ENCODE assay signal across 22 cellular contexts in the genomic region with DNA sequence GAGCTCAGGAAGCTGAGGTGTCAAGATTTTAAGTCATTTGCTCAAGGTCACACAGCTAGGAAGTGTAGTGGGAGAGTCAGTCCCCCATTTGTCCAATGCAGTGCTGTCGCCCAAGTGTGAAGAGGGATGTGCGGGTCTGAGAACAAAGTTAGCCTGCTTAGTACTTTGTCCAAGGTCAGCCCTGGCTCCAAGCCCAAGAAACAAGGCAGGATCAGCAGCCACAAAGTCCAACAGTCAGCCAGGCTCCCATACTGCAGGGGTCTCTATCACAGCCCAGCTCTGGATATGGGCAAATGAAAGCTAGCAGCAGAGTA.
A peak's percentile ranks its signal among the peaks of the same experiment; 100 is the strongest.
DNase-seq lines count a peak whose midpoint lies in the region; ATAC-seq, FAIRE-seq and TF ChIP-seq lines count a peak whose summit lies in the region.
"Had no signal": no experiment of that assay in that cellular context is flagged by ENCODE, and none has a peak within 500 bp of the region (broad histone marks: within the 10 kb centered on the region; RNA-seq: fewer than 3 reads in every experiment).

No MANE protein-coding gene starts in this region.

- DNase-seq in Caco-2 (no peak), K562 (ENCODE audit: extremely low read depth in 1 of 4, low spot score in 3 of 4) (no peak), left colon (peak; percentile 60 to 73), prostate gland (ENCODE audit: low spot score) (peak; percentile 38), NCI-H774 (lab: John Stamatoyannopoulos, UW) (no peak), SKM-1 treated with dmso at 0.1 percent for 144 hours (lab: John Stamatoyannopoulos, UW; ENCODE audit: unreplicated experiment) (no peak)
- DNase-seq: activated CD4-positive, CD25-positive, alpha-beta regulatory T cell treated with anti-CD3 and anti-CD28 coated beads, Interleukin-2, amount 50 U/mL, for 72 hours; activated naive CD8-positive, alpha-beta T cell treated with anti-CD3 and anti-CD28 coated beads for 36 hours; GOT3; NCI-H1436; SK-N-SH; stimulated activated CD4-positive, alpha-beta T cell treated with anti-CD3 and anti-CD28 coated beads, Interleukin-1b, Interleukin-23, amount 100 ng/mL, for 48 hours; upper lobe of right lung had no signal

- WGBS in K562 (ENCODE audit: insufficient coverage, low coverage, missing lambda C conversion rate) = 81% methylated on average over 2 of the region's 2 CpGs
- 66% methylated on average over 2 of the region's 2 CpGs for WGBS in prostate gland

- peak overlapping the region; percentile 63 for H3K27ac ChIP-seq in K562 (ENCODE audit: extremely low read depth, low read depth, low read length)
- H3K27ac ChIP-seq in prostate gland = peak overlapping the region; percentile 86 to 87
- H3K27ac ChIP-seq: BLaER1 treated with 17β-estradiol and CSF1 and Interleukin-3, amounts not matched to agents 10 nM and 100 nM; esophagus muscularis mucosa; upper lobe of right lung had no signal

- H3K36me3 ChIP-seq in Caco-2 (ENCODE audit: control insufficient read depth, insufficient read depth, low read length) = peaks cover 4% of the 10 kb centered on the region; the same call in 1 of the 2 replicates
- H3K36me3 ChIP-seq in K562 (ENCODE audit: control insufficient read depth, insufficient read depth, low read length) = no peaks in the 10 kb centered on the region
- no peaks in the 10 kb centered on the region for H3K36me3 ChIP-seq in prostate gland
- H3K36me3 ChIP-seq: BLaER1 treated with 17β-estradiol and CSF1 and Interleukin-3, amounts not matched to agents 10 nM and 100 nM; breast epithelium; esophagus muscularis mucosa; upper lobe of right lung had no signal

- no peak for TF ChIP-seq RAD21 in K562 (CRISPR knock-in tag; conservative IDR thresholded peaks at IDR 0.05 in 1 of 2, IDR thresholded peaks at IDR 0.05 in 1 of 2)

- H3K4me3 ChIP-seq in Caco-2 (ENCODE audit: low read depth, low read length) (no peak overlapping the region), K562 (no peak overlapping the region), prostate gland (no peak overlapping the region)
- H3K4me3 ChIP-seq: BLaER1 treated with 17β-estradiol and CSF1 and Interleukin-3, amounts not matched to agents 10 nM and 100 nM; breast epithelium; esophagus muscularis mucosa; upper lobe of right lung had no signal

- TSS peak; percentile 66 for BruUV-seq in Caco-2 (replicated peaks; lab: Mats Ljungman, UMichigan)
- no TSS peak for BruUV-seq in K562 (replicated peaks; lab: Mats Ljungman, UMichigan)

- H2AFZ ChIP-seq in K562 (ENCODE audit: low read depth, low read length) = peak overlapping the region; percentile 94

- CTCF ChIA-PET in Caco-2 (lab: Charles Lee) = interaction anchor here (1.0 to 1.7 kb wide), 6 partner anchors 22 to 361 kb away, joined by 3 to 6 read pairs (median 4); no protein-coding TSS in a partner anchor
- CTCF ChIA-PET in K562 (lab: Yijun Ruan, JAX; ENCODE audit: low intra/inter-chr PET ratio) = no interaction called here

- no peaks in the 10 kb centered on the region for H4K20me1 ChIP-seq in K562 (replicated peaks; ENCODE audit: control insufficient read depth, insufficient read depth, low read length)
- H4K20me1 ChIP-seq: BLaER1 treated with 17β-estradiol and CSF1 and Interleukin-3, amounts not matched to agents 10 nM and 100 nM had no signal

- no peaks in the 10 kb centered on the region for H3K9me3 ChIP-seq in Caco-2
- H3K9me3 ChIP-seq in K562 (replicated peaks; ENCODE audit: control insufficient read depth, insufficient read depth, low read depth, low read length) = no peaks in the 10 kb centered on the region
- H3K9me3 ChIP-seq in prostate gland = no peaks in the 10 kb centered on the region
- H3K9me3 ChIP-seq: BLaER1 treated with 17β-estradiol and CSF1 and Interleukin-3, amounts not matched to agents 10 nM and 100 nM; breast epithelium; esophagus muscularis mucosa; SK-N-SH; upper lobe of right lung had no signal

- peak overlapping the region; percentile 11 to 54; a peak in 3 of 4 replicates for H3K9ac ChIP-seq in K562 (ENCODE audit: insufficient read depth in 1 of 2, low read depth in 2 of 2, low read length in 2 of 2)
- H3K9ac ChIP-seq: BLaER1 treated with 17β-estradiol and CSF1 and Interleukin-3, amounts not matched to agents 10 nM and 100 nM; SK-N-SH had no signal

- H3K9me1 ChIP-seq in K562 (ENCODE audit: control insufficient read depth, insufficient read depth, low read length) = no peaks in the 10 kb centered on the region

- no peaks in the 10 kb centered on the region for H3K79me2 ChIP-seq in K562 (ENCODE audit: control insufficient read depth, insufficient read depth, low read length)

- peaks cover 89% of the 10 kb centered on the region for H3K4me1 ChIP-seq in Caco-2
- peaks cover 8 to 39% of the 10 kb centered on the region in 2 experiments; a peak in 3 of 5 replicates for H3K4me1 ChIP-seq in K562 (replicated peaks in 1 of 2; ENCODE audit: control insufficient read depth in 2 of 2, insufficient read depth in 2 of 2, low read length in 2 of 2)
- H3K4me1 ChIP-seq in prostate gland (replicated peaks) = peaks cover 11% of the 10 kb centered on the region
- H3K4me1 ChIP-seq: BLaER1 treated with 17β-estradiol and CSF1 and Interleukin-3, amounts not matched to agents 10 nM and 100 nM; breast epithelium; esophagus muscularis mucosa; upper lobe of right lung had no signal

- H3K27me3 ChIP-seq in Caco-2 (replicated peaks; ENCODE audit: control insufficient read depth, insufficient read depth, low read length) (no peaks in the 10 kb centered on the region), K562 (ENCODE audit: control insufficient read depth in 2 of 2, insufficient read depth in 2 of 2, low read length in 2 of 2) (no peaks in the 10 kb centered on the region), prostate gland (replicated peaks; ENCODE audit: insufficient read depth) (no peaks in the 10 kb centered on the region)
- H3K27me3 ChIP-seq: BLaER1 treated with 17β-estradiol and CSF1 and Interleukin-3, amounts not matched to agents 10 nM and 100 nM; breast epithelium; esophagus muscularis mucosa; upper lobe of right lung had no signal

- peak overlapping the region; percentile 63 for H3K4me2 ChIP-seq in K562 (ENCODE audit: insufficient read depth, low read length)
- H3K4me2 ChIP-seq: BLaER1 treated with 17β-estradiol and CSF1 and Interleukin-3, amounts not matched to agents 10 nM and 100 nM; SK-N-SH had no signal

- H3K4me1 Mint-ChIP-seq in Caco-2 (ENCODE audit: low read depth, unreplicated experiment) = peaks cover 64% of the 10 kb centered on the region

- no peaks in the 10 kb centered on the region for H3K9me3 Mint-ChIP-seq in Caco-2 (ENCODE audit: unreplicated experiment)
- H3K9me3 Mint-ChIP-seq: activated naive CD8-positive, alpha-beta T cell treated with anti-CD3 and anti-CD28 coated beads for 36 hours; stimulated activated naive CD8-positive, alpha-beta T cell treated with anti-CD3 and anti-CD28 coated beads, Interleukin-15, Interleukin-2, amounts not matched to agents 100 ng/mL and 50 ng/mL, for 24 hours had no signal

- H3K27ac Mint-ChIP-seq in Caco-2 (ENCODE audit: unreplicated experiment) = peak overlapping the region; percentile 89
- H3K27ac Mint-ChIP-seq: activated naive CD8-positive, alpha-beta T cell treated with anti-CD3 and anti-CD28 coated beads for 36 hours; stimulated activated naive CD8-positive, alpha-beta T cell treated with anti-CD3 and anti-CD28 coated beads, Interleukin-15, Interleukin-2, amounts not matched to agents 100 ng/mL and 50 ng/mL, for 24 hours had no signal

- TF ChIP-seq POLR2A in K562 (conservative IDR thresholded peaks at IDR 0.05) = no peak
- no peak for TF ChIP-seq POLR2A in prostate gland (IDR thresholded peaks at IDR 0.05)

- peaks cover 63% of the 10 kb centered on the region for H3K36me3 Mint-ChIP-seq in Caco-2 (ENCODE audit: insufficient read depth, unreplicated experiment)
- H3K36me3 Mint-ChIP-seq: activated naive CD8-positive, alpha-beta T cell treated with anti-CD3 and anti-CD28 coated beads for 36 hours had no signal

- no peak for TF ChIP-seq EP300 in K562 (IDR thresholded peaks at IDR 0.05; ENCODE audit: low read length)

- intact Hi-C loops in Caco-2 (cut with micrococcal nuclease; ENCODE audit: unreplicated experiment) (loop anchor here (1.0 kb wide), 9 partner anchors 14 to 357 kb away; a partner anchor contains a TSS), K562 (cut with micrococcal nuclease) (loop anchor here (2.0 kb wide), 1 partner anchor 377 kb away; no protein-coding TSS in a partner anchor), left colon (cut with DNase I, micrococcal nuclease) (no loop called here), prostate gland (cut with DNase I) (loop anchor here (10.0 kb wide), 1 partner anchor 365 kb away; no protein-coding TSS in a partner anchor)

- ATAC-seq in K562 (no peak), left colon (peak; percentile 56), GM18519 (IDR thresholded peaks at IDR 0.05; ENCODE audit: low FRiP score, unreplicated experiment) (no peak), HG02623 (IDR thresholded peaks at IDR 0.05; ENCODE audit: unreplicated experiment) (no peak)

- no peak for FAIRE-seq in K562 (lab: Jason Lieb, UNC)
- FAIRE-seq: G401.6, GM19239, RCC 7860 had no signal

- H3K4me3 Mint-ChIP-seq in Caco-2 (ENCODE audit: unreplicated experiment) = peak overlapping the region; percentile 13
- H3K4me3 Mint-ChIP-seq: activated naive CD8-positive, alpha-beta T cell treated with anti-CD3 and anti-CD28 coated beads for 36 hours; stimulated activated naive CD8-positive, alpha-beta T cell treated with anti-CD3 and anti-CD28 coated beads, Interleukin-15, Interleukin-2, amounts not matched to agents 100 ng/mL and 50 ng/mL, for 24 hours had no signal

- no peaks in the 10 kb centered on the region for H3K27me3 Mint-ChIP-seq in Caco-2 (ENCODE audit: insufficient read depth, unreplicated experiment)
- H3K27me3 Mint-ChIP-seq: stimulated activated naive CD8-positive, alpha-beta T cell treated with anti-CD3 and anti-CD28 coated beads, Interleukin-15, Interleukin-2, amounts not matched to agents 100 ng/mL and 50 ng/mL, for 24 hours had no signal

- POLR2A ChIA-PET in Caco-2 (lab: Charles Lee) (interaction anchor here (0.8 to 1.8 kb wide), 7 partner anchors 14 to 362 kb away, joined by 3 to 10 read pairs (median 3); a partner anchor contains a TSS), K562 (lab: Yijun Ruan, JAX) (interaction anchor here (0.5 to 1.5 kb wide), 3 partner anchors 12 to 363 kb away, joined by 3 to 4 read pairs (median 3); no protein-coding TSS in a partner anchor)

- in situ Hi-C loops in K562 (cut with MboI) = no loop called here

- TF ChIP-seq CTCF in Caco-2 (IDR thresholded peaks at IDR 0.05; ENCODE audit: insufficient read depth in 1 of 2, low read depth in 1 of 2, low read length in 1 of 2, severe bottlenecking in 1 of 2, unreplicated experiment in 1 of 2) (no peak), K562 (IDR thresholded peaks at IDR 0.05 in 2 of 3, conservative IDR thresholded peaks at IDR 0.05 in 1 of 3; ENCODE audit: insufficient read depth in 2 of 3, low read depth in 1 of 3, low read length in 3 of 3) (no peak), prostate gland (IDR thresholded peaks at IDR 0.05) (no peak)

TF ChIP-seq in K562, 482 proteins besides CTCF, POLR2A, EP300 and RAD21:
- TF ChIP-seq ZNF584 (CRISPR knock-in tag; IDR thresholded peaks at IDR 0.05; ENCODE audit: low read depth) (peak; percentile 22; the same call in 1 of the 2 replicates), ELF2 (CRISPR knock-in tag; IDR thresholded peaks at IDR 0.05) (no peak)

Comparison
In these comparisons a context has a peak if more than half of its experiments do, and no peak if none do; other contexts are left out.
1. DNase-seq: peak in left colon (2 of 2) and prostate gland (single experiment); none in Caco-2 (0 of 2), K562 (0 of 4), NCI-H774 (single experiment) and SKM-1 treated with dmso at 0.1 percent for 144 hours (single experiment).
2. intact Hi-C loops: an anchor here in Caco-2 (1.0 kb wide), K562 (2.0 kb wide) and prostate gland (10.0 kb wide); none called in left colon.